Comparison of ENCODE assay signal across 1 cellular context in the genomic region with DNA sequence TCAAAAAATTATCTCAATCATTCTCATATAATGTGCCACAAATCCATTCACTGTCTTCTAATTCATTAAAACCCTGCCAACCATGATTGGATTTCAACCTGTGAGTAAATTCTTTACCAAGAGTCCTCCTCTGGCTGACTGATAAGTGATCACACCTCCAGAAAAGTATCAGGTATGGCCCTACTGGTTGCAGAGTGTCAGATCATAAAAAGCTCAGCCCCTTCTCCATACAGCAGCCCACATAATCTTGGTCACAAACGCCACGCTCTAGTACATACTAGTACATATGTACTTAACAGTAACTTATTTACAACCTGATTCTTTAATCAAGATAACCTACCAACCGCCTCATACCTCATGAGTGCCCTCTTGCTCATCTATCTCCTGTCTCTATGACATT.
TF ChIP-seq lines count a peak whose summit lies in the region.

No MANE protein-coding gene starts in this region.

TF ChIP-seq in GM23338, 12 proteins besides CTCF, POLR2A, EP300 and RAD21 (continued from another document):
- TF ChIP-seq, protein P1, sequence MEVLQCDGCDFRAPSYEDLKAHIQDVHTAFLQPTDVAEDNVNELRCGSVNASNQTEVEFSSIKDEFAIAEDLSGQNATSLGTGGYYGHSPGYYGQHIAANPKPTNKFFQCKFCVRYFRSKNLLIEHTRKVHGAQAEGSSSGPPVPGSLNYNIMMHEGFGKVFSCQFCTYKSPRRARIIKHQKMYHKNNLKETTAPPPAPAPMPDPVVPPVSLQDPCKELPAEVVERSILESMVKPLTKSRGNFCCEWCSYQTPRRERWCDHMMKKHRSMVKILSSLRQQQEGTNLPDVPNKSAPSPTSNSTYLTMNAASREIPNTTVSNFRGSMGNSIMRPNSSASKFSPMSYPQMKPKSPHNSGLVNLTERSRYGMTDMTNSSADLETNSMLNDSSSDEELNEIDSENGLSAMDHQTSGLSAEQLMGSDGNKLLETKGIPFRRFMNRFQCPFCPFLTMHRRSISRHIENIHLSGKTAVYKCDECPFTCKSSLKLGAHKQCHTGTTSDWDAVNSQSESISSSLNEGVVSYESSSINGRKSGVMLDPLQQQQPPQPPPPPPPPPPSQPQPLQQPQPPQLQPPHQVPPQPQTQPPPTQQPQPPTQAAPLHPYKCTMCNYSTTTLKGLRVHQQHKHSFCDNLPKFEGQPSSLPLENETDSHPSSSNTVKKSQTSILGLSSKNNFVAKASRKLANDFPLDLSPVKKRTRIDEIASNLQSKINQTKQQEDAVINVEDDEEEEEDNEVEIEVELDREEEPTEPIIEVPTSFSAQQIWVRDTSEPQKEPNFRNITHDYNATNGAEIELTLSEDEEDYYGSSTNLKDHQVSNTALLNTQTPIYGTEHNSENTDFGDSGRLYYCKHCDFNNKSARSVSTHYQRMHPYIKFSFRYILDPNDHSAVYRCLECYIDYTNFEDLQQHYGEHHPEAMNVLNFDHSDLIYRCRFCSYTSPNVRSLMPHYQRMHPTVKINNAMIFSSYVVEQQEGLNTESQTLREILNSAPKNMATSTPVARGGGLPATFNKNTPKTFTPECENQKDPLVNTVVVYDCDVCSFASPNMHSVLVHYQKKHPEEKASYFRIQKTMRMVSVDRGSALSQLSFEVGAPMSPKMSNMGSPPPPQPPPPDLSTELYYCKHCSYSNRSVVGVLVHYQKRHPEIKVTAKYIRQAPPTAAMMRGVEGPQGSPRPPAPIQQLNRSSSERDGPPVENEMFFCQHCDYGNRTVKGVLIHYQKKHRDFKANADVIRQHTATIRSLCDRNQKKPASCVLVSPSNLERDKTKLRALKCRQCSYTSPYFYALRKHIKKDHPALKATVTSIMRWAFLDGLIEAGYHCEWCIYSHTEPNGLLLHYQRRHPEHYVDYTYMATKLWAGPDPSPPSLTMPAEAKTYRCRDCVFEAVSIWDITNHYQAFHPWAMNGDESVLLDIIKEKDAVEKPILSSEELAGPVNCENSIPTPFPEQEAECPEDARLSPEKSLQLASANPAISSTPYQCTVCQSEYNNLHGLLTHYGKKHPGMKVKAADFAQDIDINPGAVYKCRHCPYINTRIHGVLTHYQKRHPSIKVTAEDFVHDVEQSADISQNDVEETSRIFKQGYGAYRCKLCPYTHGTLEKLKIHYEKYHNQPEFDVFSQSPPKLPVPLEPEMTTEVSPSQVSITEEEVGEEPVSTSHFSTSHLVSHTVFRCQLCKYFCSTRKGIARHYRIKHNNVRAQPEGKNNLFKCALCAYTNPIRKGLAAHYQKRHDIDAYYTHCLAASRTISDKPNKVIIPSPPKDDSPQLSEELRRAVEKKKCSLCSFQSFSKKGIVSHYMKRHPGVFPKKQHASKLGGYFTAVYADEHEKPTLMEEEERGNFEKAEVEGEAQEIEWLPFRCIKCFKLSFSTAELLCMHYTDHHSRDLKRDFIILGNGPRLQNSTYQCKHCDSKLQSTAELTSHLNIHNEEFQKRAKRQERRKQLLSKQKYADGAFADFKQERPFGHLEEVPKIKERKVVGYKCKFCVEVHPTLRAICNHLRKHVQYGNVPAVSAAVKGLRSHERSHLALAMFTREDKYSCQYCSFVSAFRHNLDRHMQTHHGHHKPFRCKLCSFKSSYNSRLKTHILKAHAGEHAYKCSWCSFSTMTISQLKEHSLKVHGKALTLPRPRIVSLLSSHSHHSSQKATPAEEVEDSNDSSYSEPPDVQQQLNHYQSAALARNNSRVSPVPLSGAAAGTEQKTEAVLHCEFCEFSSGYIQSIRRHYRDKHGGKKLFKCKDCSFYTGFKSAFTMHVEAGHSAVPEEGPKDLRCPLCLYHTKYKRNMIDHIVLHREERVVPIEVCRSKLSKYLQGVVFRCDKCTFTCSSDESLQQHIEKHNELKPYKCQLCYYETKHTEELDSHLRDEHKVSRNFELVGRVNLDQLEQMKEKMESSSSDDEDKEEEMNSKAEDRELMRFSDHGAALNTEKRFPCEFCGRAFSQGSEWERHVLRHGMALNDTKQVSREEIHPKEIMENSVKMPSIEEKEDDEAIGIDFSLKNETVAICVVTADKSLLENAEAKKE (CRISPR knock-in tag; IDR thresholded peaks at IDR 0.05): no peak
- TF ChIP-seq EZH2 (IDR thresholded peaks at IDR 0.05; ENCODE audit: low read depth, unreplicated experiment) (no peak), EZH2phosphoT487 (IDR thresholded peaks at IDR 0.05; ENCODE audit: unreplicated experiment) (no peak), STAT1 (IDR thresholded peaks at IDR 0.05; ENCODE audit: unreplicated experiment) (no peak)
- TF ChIP-seq, protein P2, sequence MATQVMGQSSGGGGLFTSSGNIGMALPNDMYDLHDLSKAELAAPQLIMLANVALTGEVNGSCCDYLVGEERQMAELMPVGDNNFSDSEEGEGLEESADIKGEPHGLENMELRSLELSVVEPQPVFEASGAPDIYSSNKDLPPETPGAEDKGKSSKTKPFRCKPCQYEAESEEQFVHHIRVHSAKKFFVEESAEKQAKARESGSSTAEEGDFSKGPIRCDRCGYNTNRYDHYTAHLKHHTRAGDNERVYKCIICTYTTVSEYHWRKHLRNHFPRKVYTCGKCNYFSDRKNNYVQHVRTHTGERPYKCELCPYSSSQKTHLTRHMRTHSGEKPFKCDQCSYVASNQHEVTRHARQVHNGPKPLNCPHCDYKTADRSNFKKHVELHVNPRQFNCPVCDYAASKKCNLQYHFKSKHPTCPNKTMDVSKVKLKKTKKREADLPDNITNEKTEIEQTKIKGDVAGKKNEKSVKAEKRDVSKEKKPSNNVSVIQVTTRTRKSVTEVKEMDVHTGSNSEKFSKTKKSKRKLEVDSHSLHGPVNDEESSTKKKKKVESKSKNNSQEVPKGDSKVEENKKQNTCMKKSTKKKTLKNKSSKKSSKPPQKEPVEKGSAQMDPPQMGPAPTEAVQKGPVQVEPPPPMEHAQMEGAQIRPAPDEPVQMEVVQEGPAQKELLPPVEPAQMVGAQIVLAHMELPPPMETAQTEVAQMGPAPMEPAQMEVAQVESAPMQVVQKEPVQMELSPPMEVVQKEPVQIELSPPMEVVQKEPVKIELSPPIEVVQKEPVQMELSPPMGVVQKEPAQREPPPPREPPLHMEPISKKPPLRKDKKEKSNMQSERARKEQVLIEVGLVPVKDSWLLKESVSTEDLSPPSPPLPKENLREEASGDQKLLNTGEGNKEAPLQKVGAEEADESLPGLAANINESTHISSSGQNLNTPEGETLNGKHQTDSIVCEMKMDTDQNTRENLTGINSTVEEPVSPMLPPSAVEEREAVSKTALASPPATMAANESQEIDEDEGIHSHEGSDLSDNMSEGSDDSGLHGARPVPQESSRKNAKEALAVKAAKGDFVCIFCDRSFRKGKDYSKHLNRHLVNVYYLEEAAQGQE (IDR thresholded peaks at IDR 0.05; ENCODE audit: unreplicated experiment): no peak
TF ChIP-seq in GM23338: peak in this region for 0.
